Comparison of ENCODE assay signal across 10 cellular contexts in genomic region chr3:139112230-139112558, GRCh38.
A peak's percentile ranks its signal among the peaks of the same experiment; 100 is the strongest.
DNase-seq lines count a peak whose midpoint lies in the region; ATAC-seq and TF ChIP-seq lines count a peak whose summit lies in the region.
"Had no signal": no experiment of that assay in that cellular context is flagged by ENCODE, and none has a peak within 500 bp of the region (broad histone marks: within the 10 kb centered on the region; RNA-seq: fewer than 3 reads in every experiment).

No MANE protein-coding gene starts in this region.

- 0 to 3% methylated on average over 1 of the region's 1 CpG for WGBS in heart right ventricle, 2 donors
- 0% methylated on average over 1 of the region's 1 CpG for whole genome bisulfite sequencing in hepatocyte (ENCODE audit: low lambda C conversion rate, missing lambda C conversion rate)

- H3K27me3 ChIP-seq in heart right ventricle (peaks cover 0 to 12% (median 8%) of the 10 kb centered on the region in 7 donors), OCI-LY3 (ENCODE audit: low read depth, low read length) (0 out of 2 replicates have a peak, but pooled peaks cover 12% of the 10 kb centered on the region), hepatocyte (peaks cover 13% of the 10 kb centered on the region)
- H3K27me3 ChIP-seq: Peyer's patch had no signal

- no peaks in the 10 kb centered on the region for H3K9me3 ChIP-seq in heart right ventricle
- no peaks in the 10 kb centered on the region for H3K9me3 ChIP-seq in OCI-LY3 (ENCODE audit: insufficient read depth, low read length)
- no peaks in the 10 kb centered on the region for H3K9me3 ChIP-seq in hepatocyte (ENCODE audit: low read depth)
- H3K9me3 ChIP-seq: Peyer's patch had no signal

- TF ChIP-seq CTCF in heart right ventricle (IDR thresholded peaks at IDR 0.05), result no peak
- TF ChIP-seq CTCF in OCI-LY3 (IDR thresholded peaks at IDR 0.05; ENCODE audit: low read depth, low read length), result no peak
- no peak for TF ChIP-seq CTCF in hepatocyte (IDR thresholded peaks at IDR 0.05; ENCODE audit: poor library complexity)

- H3K4me1 ChIP-seq in heart right ventricle (no peaks in the 10 kb centered on the region), OCI-LY3 (ENCODE audit: low read length) (peaks cover 7% of the 10 kb centered on the region; the same call in 1 of the 2 replicates), hepatocyte (ENCODE audit: insufficient read depth) (no peaks in the 10 kb centered on the region)

- ATAC-seq in Right ventricle myocardium inferior (peak; percentile 11), heart right ventricle (no peak), GM21367 (IDR thresholded peaks at IDR 0.05; ENCODE audit: unreplicated experiment) (no peak), HG03520 (IDR thresholded peaks at IDR 0.05; ENCODE audit: unreplicated experiment) (no peak)

- no peaks in the 10 kb centered on the region for H3K9me2 ChIP-seq in hepatocyte (replicated peaks; ENCODE audit: insufficient read depth)

- H3K79me2 ChIP-seq in OCI-LY3 (ENCODE audit: low read length), result no peaks in the 10 kb centered on the region
- H3K79me2 ChIP-seq in hepatocyte, result no peaks in the 10 kb centered on the region

- H2AFZ ChIP-seq in OCI-LY3 (ENCODE audit: low read depth, low read length) (peak overlapping the region; percentile 65; the same call in 1 of the 2 replicates), hepatocyte (no peak overlapping the region)

- no peak overlapping the region for H3K9ac ChIP-seq in OCI-LY3 (ENCODE audit: low read length)

- peak overlapping the region; percentile 53 for H3K4me2 ChIP-seq in OCI-LY3 (ENCODE audit: low read length)
- H3K4me2 ChIP-seq in hepatocyte, result peak overlapping the region; percentile 11

- intact Hi-C loops in Right ventricle myocardium inferior (cut with DNase I), result loop anchor here (2.0 to 5.0 kb wide), 2 partner anchors 115 to 217 kb away; no protein-coding TSS in a partner anchor
- intact Hi-C loops in heart right ventricle (cut with DNase I), result loop anchor here in 8 of 10 donors (2.0 to 5.0 kb wide), 2 partner anchors 215 to 217 kb away; no protein-coding TSS in a partner anchor

- H4K20me1 ChIP-seq in OCI-LY3 (ENCODE audit: insufficient read depth, low read length) (no peaks in the 10 kb centered on the region), hepatocyte (ENCODE audit: insufficient read depth, poor library complexity, severe bottlenecking) (no peaks in the 10 kb centered on the region)

- H3K36me3 ChIP-seq in heart right ventricle (no peaks in the 10 kb centered on the region), OCI-LY3 (replicated peaks; ENCODE audit: low read depth, low read length) (no peaks in the 10 kb centered on the region), hepatocyte (replicated peaks; ENCODE audit: insufficient read depth, low read depth) (no peaks in the 10 kb centered on the region)
- H3K36me3 ChIP-seq: Peyer's patch had no signal

- DNase-seq in Right ventricle myocardium inferior (ENCODE audit: missing footprints) (no peak), heart right ventricle (no peak), hepatocyte (ENCODE audit: low spot score) (no peak), KG1 (lab: John Stamatoyannopoulos, UW) (no peak), AML-193 (lab: John Stamatoyannopoulos, UW) (no peak)

- H3K27ac ChIP-seq in heart right ventricle (no peak overlapping the region), OCI-LY3 (ENCODE audit: low read length) (no peak overlapping the region), hepatocyte (no peak overlapping the region)
- H3K27ac ChIP-seq: Peyer's patch, SK-N-MC had no signal

- no peak overlapping the region for H3K4me3 ChIP-seq in heart right ventricle
- peak overlapping the region; percentile 45 for H3K4me3 ChIP-seq in OCI-LY3 (ENCODE audit: low read length)
- H3K4me3 ChIP-seq in hepatocyte, result no peak overlapping the region
- H3K4me3 ChIP-seq: Peyer's patch, SK-N-MC had no signal
